Comparison of ENCODE assay signal across 7 cellular contexts in genomic region chr16:67828651-67829050, GRCh38.
"Had no signal": no experiment of that assay in that cellular context is flagged by ENCODE, and none has a peak within 500 bp of the region (broad histone marks: within the 10 kb centered on the region; RNA-seq: fewer than 3 reads in every experiment).

No MANE protein-coding gene starts in this region.

- H3K27me3 Mint-ChIP-seq: IgD-negative memory B cell had no signal

- H3K4me3 Mint-ChIP-seq: GM23338, HFFc6, IgD-negative memory B cell had no signal

- H3K36me3 Mint-ChIP-seq: IgD-negative memory B cell had no signal

- DNase-seq: HFFc6, KBM-7 had no signal

- H3K9me3 ChIP-seq: HAP-1 had no signal

- ATAC-seq: GM23338, HCT116, HepG2 had no signal

- H3K27ac Mint-ChIP-seq: GM23338, HFFc6 had no signal

- H3K9me3 Mint-ChIP-seq: GM23338, HFFc6, IgD-negative memory B cell had no signal
